ENCODE assay signal across 11 cellular contexts in genomic region chr6:152575621-152576150, GRCh38.
DNase-seq lines count a peak whose midpoint lies in the region; ATAC-seq and TF ChIP-seq lines count a peak whose summit lies in the region.
"Had no signal": no experiment of that assay in that cellular context is flagged by ENCODE, and none has a peak within 500 bp of the region (broad histone marks: within the 10 kb centered on the region; RNA-seq: fewer than 3 reads in every experiment).

No MANE protein-coding gene starts in this region.

- peaks cover 37% of the 10 kb centered on the region for H3K4me1 ChIP-seq in GM23248 (ENCODE audit: insufficient read depth)
- peaks cover 48% of the 10 kb centered on the region for H3K4me1 ChIP-seq in adipocyte (ENCODE audit: control insufficient read depth, insufficient read depth, low read length)
- H3K4me1 ChIP-seq in smooth muscle cell (ENCODE audit: low read depth) = no peaks in the 10 kb centered on the region

- H3K4me3 ChIP-seq in GM23248 (peak overlapping the region; percentile 36; the same call in 1 of the 2 replicates), adipocyte (ENCODE audit: low read length) (peak overlapping the region; percentile 60), smooth muscle cell (no peak overlapping the region)
- H3K4me3 ChIP-seq: dorsolateral prefrontal cortex, PC-9 had no signal

- no peaks in the 10 kb centered on the region for H3K79me2 ChIP-seq in GM23248 (ENCODE audit: insufficient read depth)
- no peaks in the 10 kb centered on the region for H3K79me2 ChIP-seq in smooth muscle cell (ENCODE audit: low read depth)

- H3K36me3 ChIP-seq in GM23248 (ENCODE audit: low read depth) (no peaks in the 10 kb centered on the region), adipocyte (ENCODE audit: control insufficient read depth, insufficient read depth, low read length, severe bottlenecking) (no peaks in the 10 kb centered on the region), smooth muscle cell (ENCODE audit: low read depth) (no peaks in the 10 kb centered on the region)

- H3K9ac ChIP-seq in GM23248 = no peak overlapping the region
- H3K9ac ChIP-seq in adipocyte (ENCODE audit: low read length) = peak overlapping the region; percentile 36
- no peak overlapping the region for H3K9ac ChIP-seq in smooth muscle cell (ENCODE audit: low read depth)

- no peaks in the 10 kb centered on the region for H3K9me2 ChIP-seq in GM23248 (ENCODE audit: insufficient read depth)

- ATAC-seq in HG02571 (IDR thresholded peaks at IDR 0.05; ENCODE audit: unreplicated experiment) = no peak
- ATAC-seq: HCT116 had no signal

- peak overlapping the region; percentile 60 for H2AFZ ChIP-seq in GM23248
- H2AFZ ChIP-seq in smooth muscle cell (ENCODE audit: low read depth) = peak overlapping the region; percentile 3
- H2AFZ ChIP-seq: PC-9 had no signal

- H3F3A ChIP-seq in GM23248 (ENCODE audit: insufficient read depth) (peaks cover 17% of the 10 kb centered on the region; the same call in 1 of the 2 replicates), smooth muscle cell (ENCODE audit: low read depth) (no peaks in the 10 kb centered on the region)

- H3K27me3 ChIP-seq in GM23248 (replicated peaks; ENCODE audit: insufficient read depth) (no peaks in the 10 kb centered on the region), adipocyte (replicated peaks; ENCODE audit: control insufficient read depth, insufficient read depth, low read length) (no peaks in the 10 kb centered on the region), smooth muscle cell (ENCODE audit: low read depth) (no peaks in the 10 kb centered on the region)
- H3K27me3 ChIP-seq: dorsolateral prefrontal cortex had no signal

- WGBS in GM23248 (ENCODE audit: low coverage in 1 of 2, low lambda C conversion rate in 2 of 2, missing lambda C conversion rate in 2 of 2), 2 experiments = 9 to 11% methylated on average over 4 of the region's 4 CpGs
- WGBS in smooth muscle cell (ENCODE audit: low lambda C conversion rate) = 33% methylated on average over 4 of the region's 4 CpGs

- in situ Hi-C loops in GM23248 (cut with MboI) = no loop called here

- peak; percentile 72 for DNase-seq in GM23248
- peak; percentile 48 for DNase-seq in adipocyte (ENCODE audit: low read depth)
- DNase-seq in germinal center (ENCODE audit: low spot score) = peak; percentile 35
- DNase-seq in smooth muscle cell (lab: John Stamatoyannopoulos, UW; ENCODE audit: unreplicated experiment) = no peak
- DNase-seq in anterior cingulate cortex (lab: John Stamatoyannopoulos, UW) = no peak
- DNase-seq in nucleus accumbens (lab: John Stamatoyannopoulos, UW) = no peak
- DNase-seq in NCI-H2081 (lab: John Stamatoyannopoulos, UW) = no peak
- DNase-seq: dorsolateral prefrontal cortex, PC-9 had no signal

- H3K4me2 ChIP-seq in GM23248 (ENCODE audit: unreplicated experiment) (peak overlapping the region; percentile 29), smooth muscle cell (peak overlapping the region; percentile 42)
- H3K4me2 ChIP-seq: PC-9 had no signal

- H4K20me1 ChIP-seq in GM23248 (ENCODE audit: insufficient read depth) = no peaks in the 10 kb centered on the region
- no peaks in the 10 kb centered on the region for H4K20me1 ChIP-seq in smooth muscle cell (ENCODE audit: low read depth)

- H3K9me3 ChIP-seq in GM23248 (ENCODE audit: low read depth) (no peaks in the 10 kb centered on the region), adipocyte (ENCODE audit: control insufficient read depth, low read length) (no peaks in the 10 kb centered on the region), smooth muscle cell (replicated peaks; ENCODE audit: low read depth) (no peaks in the 10 kb centered on the region)

- H3K27ac ChIP-seq in GM23248 = peak overlapping the region; percentile 14; the same call in 1 of the 2 replicates
- no peak overlapping the region for H3K27ac ChIP-seq in smooth muscle cell (ENCODE audit: low read depth)
- H3K27ac ChIP-seq: PC-9 had no signal

- TF ChIP-seq CTCF in smooth muscle cell (IDR thresholded peaks at IDR 0.05; ENCODE audit: borderline replicate concordance, insufficient read depth, poor library complexity, severe bottlenecking) = no peak

Comparison
In these comparisons a context has a peak if more than half of its experiments do, and no peak if none do; other contexts are left out.
1. DNase-seq: peak in GM23248 (single experiment), adipocyte (single experiment) and germinal center (single experiment); none in smooth muscle cell (single experiment), anterior cingulate cortex (0 of 58), nucleus accumbens (0 of 56) and NCI-H2081 (0 of 2).